1 cellular context compared by ENCODE assay signal in the genomic region with DNA sequence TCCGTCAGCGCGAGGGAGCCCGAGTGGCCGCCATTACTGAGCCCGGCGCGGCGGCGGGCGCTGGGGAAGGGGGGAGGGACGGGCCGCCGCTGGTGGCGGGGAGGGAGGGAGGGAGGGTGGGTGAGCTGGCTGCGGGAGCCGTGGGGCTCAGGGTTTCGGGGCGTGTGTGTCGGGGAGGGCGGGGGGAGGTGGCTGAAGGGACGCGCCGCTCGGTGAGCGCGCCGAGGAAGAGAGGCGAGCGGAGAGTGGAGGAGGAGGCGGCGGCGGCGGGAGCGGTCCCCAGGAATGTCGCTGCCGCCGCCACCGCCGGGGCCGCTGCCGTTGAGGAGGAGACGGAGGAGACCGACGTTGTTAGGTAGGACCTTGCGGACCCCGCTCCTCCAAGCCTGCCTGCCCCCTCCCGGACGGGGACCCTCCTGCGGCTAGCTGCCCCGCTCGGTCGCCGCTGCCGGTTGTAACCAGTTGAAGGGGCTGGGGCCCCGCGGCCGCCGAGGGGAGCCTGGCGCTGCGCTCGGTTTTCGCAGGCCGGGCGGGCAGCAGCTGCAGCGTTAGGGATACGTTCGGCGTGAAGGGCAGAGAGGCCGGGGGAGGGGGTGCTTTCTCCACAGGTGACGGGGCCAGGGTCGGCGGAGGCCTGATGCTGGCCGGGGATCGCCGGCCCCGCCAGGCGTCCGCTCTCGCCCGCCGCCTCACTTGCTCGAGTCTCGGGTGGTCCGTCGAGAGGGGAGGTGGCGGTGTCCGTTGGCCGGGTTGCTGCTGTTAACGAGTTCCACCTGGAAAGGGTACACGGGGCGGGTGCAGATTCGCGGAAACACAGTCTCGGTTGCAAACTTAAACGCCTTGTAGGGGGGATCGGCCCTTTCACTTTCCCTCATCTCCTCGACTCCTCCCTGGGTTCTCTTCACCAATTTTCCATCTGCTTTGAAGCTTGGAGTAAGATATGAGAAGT.
TF ChIP-seq lines count a peak whose summit lies in the region.

A gene with protein sequence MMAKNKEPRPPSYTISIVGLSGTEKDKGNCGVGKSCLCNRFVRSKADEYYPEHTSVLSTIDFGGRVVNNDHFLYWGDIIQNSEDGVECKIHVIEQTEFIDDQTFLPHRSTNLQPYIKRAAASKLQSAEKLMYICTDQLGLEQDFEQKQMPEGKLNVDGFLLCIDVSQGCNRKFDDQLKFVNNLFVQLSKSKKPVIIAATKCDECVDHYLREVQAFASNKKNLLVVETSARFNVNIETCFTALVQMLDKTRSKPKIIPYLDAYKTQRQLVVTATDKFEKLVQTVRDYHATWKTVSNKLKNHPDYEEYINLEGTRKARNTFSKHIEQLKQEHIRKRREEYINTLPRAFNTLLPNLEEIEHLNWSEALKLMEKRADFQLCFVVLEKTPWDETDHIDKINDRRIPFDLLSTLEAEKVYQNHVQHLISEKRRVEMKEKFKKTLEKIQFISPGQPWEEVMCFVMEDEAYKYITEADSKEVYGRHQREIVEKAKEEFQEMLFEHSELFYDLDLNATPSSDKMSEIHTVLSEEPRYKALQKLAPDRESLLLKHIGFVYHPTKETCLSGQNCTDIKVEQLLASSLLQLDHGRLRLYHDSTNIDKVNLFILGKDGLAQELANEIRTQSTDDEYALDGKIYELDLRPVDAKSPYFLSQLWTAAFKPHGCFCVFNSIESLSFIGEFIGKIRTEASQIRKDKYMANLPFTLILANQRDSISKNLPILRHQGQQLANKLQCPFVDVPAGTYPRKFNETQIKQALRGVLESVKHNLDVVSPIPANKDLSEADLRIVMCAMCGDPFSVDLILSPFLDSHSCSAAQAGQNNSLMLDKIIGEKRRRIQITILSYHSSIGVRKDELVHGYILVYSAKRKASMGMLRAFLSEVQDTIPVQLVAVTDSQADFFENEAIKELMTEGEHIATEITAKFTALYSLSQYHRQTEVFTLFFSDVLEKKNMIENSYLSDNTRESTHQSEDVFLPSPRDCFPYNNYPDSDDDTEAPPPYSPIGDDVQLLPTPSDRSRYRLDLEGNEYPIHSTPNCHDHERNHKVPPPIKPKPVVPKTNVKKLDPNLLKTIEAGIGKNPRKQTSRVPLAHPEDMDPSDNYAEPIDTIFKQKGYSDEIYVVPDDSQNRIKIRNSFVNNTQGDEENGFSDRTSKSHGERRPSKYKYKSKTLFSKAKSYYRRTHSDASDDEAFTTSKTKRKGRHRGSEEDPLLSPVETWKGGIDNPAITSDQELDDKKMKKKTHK (N-terminal part only) (plus strand): TSS at position 224 of the 949 bp plus-strand sequence. CDS start 13,366 bp downstream, outside the sequence.

TF ChIP-seq in HepG2, 621 proteins besides CTCF, POLR2A, EP300 and RAD21 (continued from another document and continues in another):
- TF ChIP-seq, protein P1, sequence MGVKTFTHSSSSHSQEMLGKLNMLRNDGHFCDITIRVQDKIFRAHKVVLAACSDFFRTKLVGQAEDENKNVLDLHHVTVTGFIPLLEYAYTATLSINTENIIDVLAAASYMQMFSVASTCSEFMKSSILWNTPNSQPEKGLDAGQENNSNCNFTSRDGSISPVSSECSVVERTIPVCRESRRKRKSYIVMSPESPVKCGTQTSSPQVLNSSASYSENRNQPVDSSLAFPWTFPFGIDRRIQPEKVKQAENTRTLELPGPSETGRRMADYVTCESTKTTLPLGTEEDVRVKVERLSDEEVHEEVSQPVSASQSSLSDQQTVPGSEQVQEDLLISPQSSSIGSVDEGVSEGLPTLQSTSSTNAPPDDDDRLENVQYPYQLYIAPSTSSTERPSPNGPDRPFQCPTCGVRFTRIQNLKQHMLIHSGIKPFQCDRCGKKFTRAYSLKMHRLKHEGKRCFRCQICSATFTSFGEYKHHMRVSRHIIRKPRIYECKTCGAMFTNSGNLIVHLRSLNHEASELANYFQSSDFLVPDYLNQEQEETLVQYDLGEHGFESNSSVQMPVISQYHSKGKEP (CRISPR knock-in tag; IDR thresholded peaks at IDR 0.05): no peak
- TF ChIP-seq ZMYM2 (CRISPR knock-in tag; IDR thresholded peaks at IDR 0.05): no peak; the same call in 1 of the 2 replicates
- no peak; the same call in 1 of the 2 replicates for TF ChIP-seq NFYB (CRISPR knock-in tag; IDR thresholded peaks at IDR 0.05)
- TF ChIP-seq HDAC6 (IDR thresholded peaks at IDR 0.05; ENCODE audit: low read depth, low read length): no peak
- TF ChIP-seq HES4 (CRISPR knock-in tag; IDR thresholded peaks at IDR 0.05; ENCODE audit: borderline replicate concordance): peak; percentile 90
- no peak for TF ChIP-seq MAFK (conservative IDR thresholded peaks at IDR 0.05 in 1 of 2, IDR thresholded peaks at IDR 0.05 in 1 of 2; ENCODE audit: low read length in 2 of 2)
- peak; percentile 58 for TF ChIP-seq ARNT2 (CRISPR knock-in tag; IDR thresholded peaks at IDR 0.05; ENCODE audit: low read depth)
- 0 out of 2 replicates have a peak, but pooled peaks have one; percentile 4 for TF ChIP-seq ZNF44 (CRISPR knock-in tag; IDR thresholded peaks at IDR 0.05)
- TF ChIP-seq NR2F1 (CRISPR knock-in tag; IDR thresholded peaks at IDR 0.05): no peak; a peak in 1 of 4 replicates
- peak; percentile 73 for TF ChIP-seq ZNF691 (CRISPR knock-in tag; IDR thresholded peaks at IDR 0.05; ENCODE audit: borderline replicate concordance, low read depth)
- TF ChIP-seq ZNF232 (CRISPR knock-in tag; IDR thresholded peaks at IDR 0.05; ENCODE audit: borderline replicate concordance): peak; percentile 69
- peak; percentile 78 for TF ChIP-seq ZNF18 (CRISPR knock-in tag; IDR thresholded peaks at IDR 0.05; ENCODE audit: insufficient replicate concordance)
- no peak for TF ChIP-seq SCMH1 (CRISPR knock-in tag; IDR thresholded peaks at IDR 0.05; ENCODE audit: borderline replicate concordance)
- TF ChIP-seq, protein P2, sequence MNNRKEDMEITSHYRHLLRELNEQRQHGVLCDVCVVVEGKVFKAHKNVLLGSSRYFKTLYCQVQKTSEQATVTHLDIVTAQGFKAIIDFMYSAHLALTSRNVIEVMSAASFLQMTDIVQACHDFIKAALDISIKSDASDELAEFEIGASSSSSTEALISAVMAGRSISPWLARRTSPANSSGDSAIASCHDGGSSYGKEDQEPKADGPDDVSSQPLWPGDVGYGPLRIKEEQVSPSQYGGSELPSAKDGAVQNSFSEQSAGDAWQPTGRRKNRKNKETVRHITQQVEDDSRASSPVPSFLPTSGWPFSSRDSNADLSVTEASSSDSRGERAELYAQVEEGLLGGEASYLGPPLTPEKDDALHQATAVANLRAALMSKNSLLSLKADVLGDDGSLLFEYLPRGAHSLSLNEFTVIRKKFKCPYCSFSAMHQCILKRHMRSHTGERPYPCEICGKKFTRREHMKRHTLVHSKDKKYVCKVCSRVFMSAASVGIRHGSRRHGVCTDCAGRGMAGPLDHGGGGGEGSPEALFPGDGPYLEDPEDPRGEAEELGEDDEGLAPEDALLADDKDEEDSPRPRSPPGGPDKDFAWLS (CRISPR knock-in tag; IDR thresholded peaks at IDR 0.05; ENCODE audit: borderline replicate concordance): 0 out of 2 replicates have a peak, but pooled peaks have one; percentile 20
- TF ChIP-seq ADNP (CRISPR knock-in tag; IDR thresholded peaks at IDR 0.05): no peak
- peak; percentile 65; the same call in 1 of the 2 replicates for TF ChIP-seq ZNF670 (CRISPR knock-in tag; IDR thresholded peaks at IDR 0.05; ENCODE audit: borderline replicate concordance)
- no peak for TF ChIP-seq MAFG (CRISPR knock-in tag; IDR thresholded peaks at IDR 0.05)
- TF ChIP-seq ARHGAP35 (CRISPR knock-in tag; IDR thresholded peaks at IDR 0.05; ENCODE audit: borderline replicate concordance): peak; percentile 56; the same call in 1 of the 2 replicates
- TF ChIP-seq AGO2 (optimal IDR thresholded peaks at IDR 0.05; ENCODE audit: low read depth, low read length): peak; percentile 99
- TF ChIP-seq SIX1 (CRISPR knock-in tag; IDR thresholded peaks at IDR 0.05; ENCODE audit: borderline replicate concordance): no peak
- 0 out of 2 replicates have a peak, but pooled peaks have one; percentile 70 for TF ChIP-seq ZNF710 (CRISPR knock-in tag; IDR thresholded peaks at IDR 0.05; ENCODE audit: borderline replicate concordance)
- TF ChIP-seq ZNF296 (CRISPR knock-in tag; conservative IDR thresholded peaks at IDR 0.05): no peak
- TF ChIP-seq HNRNPK (IDR thresholded peaks at IDR 0.05; ENCODE audit: low read depth, low read length, poor library complexity, severe bottlenecking): peak; percentile 94
- peak; percentile 82 for TF ChIP-seq ZNF441 (CRISPR knock-in tag; IDR thresholded peaks at IDR 0.05; ENCODE audit: borderline replicate concordance)
- peak; percentile 96; the same call in 1 of the 2 replicates for TF ChIP-seq ZNF776 (CRISPR knock-in tag; IDR thresholded peaks at IDR 0.05)
- peak; percentile 93 for TF ChIP-seq ZNF878 (CRISPR knock-in tag; IDR thresholded peaks at IDR 0.05)
- no peak for TF ChIP-seq CENPBD1 (CRISPR knock-in tag; IDR thresholded peaks at IDR 0.05; ENCODE audit: borderline replicate concordance, low read depth)
- TF ChIP-seq, protein P3, sequence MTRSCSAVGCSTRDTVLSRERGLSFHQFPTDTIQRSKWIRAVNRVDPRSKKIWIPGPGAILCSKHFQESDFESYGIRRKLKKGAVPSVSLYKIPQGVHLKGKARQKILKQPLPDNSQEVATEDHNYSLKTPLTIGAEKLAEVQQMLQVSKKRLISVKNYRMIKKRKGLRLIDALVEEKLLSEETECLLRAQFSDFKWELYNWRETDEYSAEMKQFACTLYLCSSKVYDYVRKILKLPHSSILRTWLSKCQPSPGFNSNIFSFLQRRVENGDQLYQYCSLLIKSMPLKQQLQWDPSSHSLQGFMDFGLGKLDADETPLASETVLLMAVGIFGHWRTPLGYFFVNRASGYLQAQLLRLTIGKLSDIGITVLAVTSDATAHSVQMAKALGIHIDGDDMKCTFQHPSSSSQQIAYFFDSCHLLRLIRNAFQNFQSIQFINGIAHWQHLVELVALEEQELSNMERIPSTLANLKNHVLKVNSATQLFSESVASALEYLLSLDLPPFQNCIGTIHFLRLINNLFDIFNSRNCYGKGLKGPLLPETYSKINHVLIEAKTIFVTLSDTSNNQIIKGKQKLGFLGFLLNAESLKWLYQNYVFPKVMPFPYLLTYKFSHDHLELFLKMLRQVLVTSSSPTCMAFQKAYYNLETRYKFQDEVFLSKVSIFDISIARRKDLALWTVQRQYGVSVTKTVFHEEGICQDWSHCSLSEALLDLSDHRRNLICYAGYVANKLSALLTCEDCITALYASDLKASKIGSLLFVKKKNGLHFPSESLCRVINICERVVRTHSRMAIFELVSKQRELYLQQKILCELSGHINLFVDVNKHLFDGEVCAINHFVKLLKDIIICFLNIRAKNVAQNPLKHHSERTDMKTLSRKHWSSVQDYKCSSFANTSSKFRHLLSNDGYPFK (CRISPR knock-in tag; IDR thresholded peaks at IDR 0.05; ENCODE audit: borderline replicate concordance): peak; percentile 88; the same call in 1 of the 2 replicates
- TF ChIP-seq, protein P4, sequence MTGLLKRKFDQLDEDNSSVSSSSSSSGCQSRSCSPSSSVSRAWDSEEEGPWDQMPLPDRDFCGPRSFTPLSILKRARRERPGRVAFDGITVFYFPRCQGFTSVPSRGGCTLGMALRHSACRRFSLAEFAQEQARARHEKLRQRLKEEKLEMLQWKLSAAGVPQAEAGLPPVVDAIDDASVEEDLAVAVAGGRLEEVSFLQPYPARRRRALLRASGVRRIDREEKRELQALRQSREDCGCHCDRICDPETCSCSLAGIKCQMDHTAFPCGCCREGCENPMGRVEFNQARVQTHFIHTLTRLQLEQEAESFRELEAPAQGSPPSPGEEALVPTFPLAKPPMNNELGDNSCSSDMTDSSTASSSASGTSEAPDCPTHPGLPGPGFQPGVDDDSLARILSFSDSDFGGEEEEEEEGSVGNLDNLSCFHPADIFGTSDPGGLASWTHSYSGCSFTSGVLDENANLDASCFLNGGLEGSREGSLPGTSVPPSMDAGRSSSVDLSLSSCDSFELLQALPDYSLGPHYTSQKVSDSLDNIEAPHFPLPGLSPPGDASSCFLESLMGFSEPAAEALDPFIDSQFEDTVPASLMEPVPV (CRISPR knock-in tag; IDR thresholded peaks at IDR 0.05): peak; percentile 87; the same call in 1 of the 2 replicates
